Comparison of ENCODE assay signal across 23 cellular contexts in the genomic region with DNA sequence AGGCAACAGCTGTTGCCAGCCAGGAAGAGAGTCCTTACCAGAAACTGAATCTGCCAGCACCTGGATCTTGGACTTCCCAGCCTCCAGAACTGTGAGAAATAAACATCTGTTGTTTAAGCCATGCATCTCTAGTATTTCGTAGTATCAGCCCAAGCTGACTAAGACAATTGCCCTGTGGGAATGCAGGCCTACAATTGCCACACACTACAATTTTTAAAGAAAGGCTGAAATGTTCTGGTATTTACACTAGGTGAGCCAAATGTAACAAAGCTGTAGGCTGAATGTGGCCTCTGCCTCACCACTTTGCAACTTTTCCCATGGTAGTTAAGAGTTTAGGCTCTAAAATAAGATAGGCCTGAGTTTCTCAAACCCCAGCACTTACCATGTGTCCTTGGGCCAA. TPM values are rescaled to one million over a fixed set of nuclear protein-coding genes. Genes with fewer than 3 reads are reported as not detected.
"Had no signal": no experiment of that assay in that cellular context is flagged by ENCODE, and none has a peak within 500 bp of the region (broad histone marks: within the 10 kb centered on the region; RNA-seq: fewer than 3 reads in every experiment).

No MANE protein-coding gene starts in this region.

- H3K4me1 ChIP-seq: colonic mucosa, left ventricle myocardium inferior, right atrium auricular region, uterus had no signal

- H3K9me3 ChIP-seq: colonic mucosa, gastrocnemius medialis, mucosa of descending colon, right atrium auricular region, uterus had no signal

- H3K27ac ChIP-seq: colonic mucosa, gastrocnemius medialis, left ventricle myocardium inferior, right atrium auricular region, uterus had no signal

- H3K4me3 ChIP-seq: colonic mucosa, gastrocnemius medialis, left ventricle myocardium inferior, lung, mucosa of descending colon, right atrium auricular region, uterus had no signal

- H3K27me3 ChIP-seq: colonic mucosa, gastrocnemius medialis, right atrium auricular region, uterus had no signal

- ATAC-seq: activated CD4-positive, alpha-beta T cell treated with anti-CD3 and anti-CD28 coated beads for 36 hours; activated CD8-positive, alpha-beta memory T cell treated with anti-CD3 and anti-CD28 coated beads, Interleukin-2, amount 10 ng/mL, durations not matched to agents 7 days and 5 days; activated CD8-positive, alpha-beta T cell treated with anti-CD3 and anti-CD28 coated beads, Interleukin-2, amount 10 ng/mL, durations not matched to agents 7 days and 5 days; activated naive CD4-positive, alpha-beta T cell treated with anti-CD3 and anti-CD28 coated beads, Interleukin-2, amount 50 U/mL, for 72 hours; gastrocnemius medialis; mucosa of descending colon; natural killer cell treated with Interleukin-12 subunit alpha and Interleukin-12 subunit beta and Interleukin-15 and Interleukin-18, amount 100 ng/mL, for 72 hours; stimulated activated effector memory CD8-positive, alpha-beta T cell treated with anti-CD3 and anti-CD28 coated beads, Interleukin-12 subunit alpha, Interleukin-12 subunit beta, amount 100 ng/mL, for 72 hours had no signal

- DNase-seq: activated B cell treated with CpG ODN at 0.5 μM for 24 hours; activated CD4-positive, alpha-beta T cell treated with anti-CD3 and anti-CD28 coated beads for 36 hours; activated CD8-positive, alpha-beta memory T cell treated with anti-CD3 and anti-CD28 coated beads, Interleukin-2, amount 10 ng/mL, durations not matched to agents 7 days and 5 days; activated CD8-positive, alpha-beta T cell treated with anti-CD3 and anti-CD28 coated beads, Interleukin-2, amount 10 ng/mL, durations not matched to agents 7 days and 5 days; activated naive CD4-positive, alpha-beta T cell; activated T-cell treated with anti-CD3 and anti-CD28 coated beads, Interleukin-2, amount 50 U/mL, for 48 hours; colonic mucosa; effector memory CD4-positive, alpha-beta T cell; erythroblast; glutamatergic neuron; left ventricle myocardium inferior; mucosa of descending colon; stimulated activated CD4-positive, alpha-beta T cell treated with anti-CD3 and anti-CD28 coated beads, Interleukin-12 subunit alpha, Interleukin-12 subunit beta, amount 100 ng/mL, for 4 hours; stimulated activated CD4-positive, alpha-beta T cell treated with anti-CD3 and anti-CD28 coated beads, Interleukin-4, amount 100 ng/mL, for 24 hours; substantia nigra; uterus had no signal

- H3K36me3 ChIP-seq: colonic mucosa, gastrocnemius medialis, left ventricle myocardium inferior, right atrium auricular region, uterus had no signal

RNA-seq across cellular contexts. Expression of gene SPATA18, which starts 59.1 kb away (rescaled TPM):
- total RNA-seq: myocyte; natural killer cell treated with Interleukin-12 subunit alpha and Interleukin-12 subunit beta and Interleukin-15 and Interleukin-18, amount 100 ng/mL, for 72 hours had no signal
